Comparison of ENCODE assay signal across 14 cellular contexts in the genomic region with DNA sequence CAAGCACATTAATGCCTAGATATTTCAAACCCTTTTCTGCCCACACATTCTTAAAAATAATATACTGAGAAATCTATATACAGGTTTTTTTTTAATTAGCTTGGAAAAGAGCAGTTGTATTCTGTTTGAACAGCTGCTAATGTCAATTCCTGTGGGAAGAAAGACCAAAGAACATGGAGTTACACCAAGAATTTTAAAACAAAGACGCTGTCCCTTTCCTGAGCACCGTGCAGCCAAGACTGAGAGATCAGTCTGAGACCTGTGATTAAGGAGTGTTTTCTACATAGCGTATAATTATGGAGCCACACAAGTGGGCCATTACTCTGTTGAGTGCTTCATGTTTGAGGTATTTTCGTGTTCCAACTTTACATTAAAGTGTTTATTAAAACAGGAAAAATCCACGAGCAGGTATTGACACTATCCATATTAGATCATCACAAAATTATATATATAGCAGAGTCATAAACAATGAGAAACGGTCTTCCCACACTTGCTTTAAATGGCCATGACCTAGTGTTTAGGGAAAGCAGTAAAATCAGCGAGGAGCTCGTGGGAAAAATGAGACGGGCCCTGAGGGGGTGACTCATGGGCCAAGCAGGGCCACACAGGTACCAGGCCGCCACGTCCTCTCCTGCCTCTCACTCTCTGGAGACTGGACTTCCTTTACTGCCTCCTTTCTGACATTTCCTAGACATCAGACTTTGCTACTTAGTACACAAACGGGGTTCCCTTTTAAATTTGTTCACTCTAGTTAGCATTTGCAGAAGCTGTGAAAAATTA.
DNase-seq lines count a peak whose midpoint lies in the region; ATAC-seq and TF ChIP-seq lines count a peak whose summit lies in the region.
"Had no signal": no experiment of that assay in that cellular context is flagged by ENCODE, and none has a peak within 500 bp of the region (broad histone marks: within the 10 kb centered on the region; RNA-seq: fewer than 3 reads in every experiment).

No MANE protein-coding gene starts in this region.

- no peak for ATAC-seq in HG02798 (IDR thresholded peaks at IDR 0.05; ENCODE audit: poor library complexity, unreplicated experiment)
- ATAC-seq: T-cell had no signal

- H3K4me3 ChIP-seq in AG10803 (ENCODE audit: low read length) (no peak overlapping the region), mesodermal cell (ENCODE audit: extremely low read depth, insufficient read depth, low read length, poor library complexity, severe bottlenecking) (no peak overlapping the region)
- H3K4me3 ChIP-seq: uterus had no signal

- H3K36me3 Mint-ChIP-seq in chondrocyte (ENCODE audit: low read depth): peaks cover 9% of the 10 kb centered on the region
- H3K36me3 Mint-ChIP-seq: T-cell had no signal

- TF ChIP-seq CTCF in AG10803 (conservative IDR thresholded peaks at IDR 0.05; ENCODE audit: low read length) (no peak), chondrocyte (IDR thresholded peaks at IDR 0.05) (no peak)

- DNase-seq in AG10803 (ENCODE audit: low read depth) (peak; percentile 51), NCI-H2081 treated with DMSO at 0.1 percent for 48 hours (lab: John Stamatoyannopoulos, UW) (peak; percentile 58), chondrocyte (ENCODE audit: low spot score) (no peak), pons (ENCODE audit: low spot score) (no peak), HuH-7.5 (ENCODE audit: low spot score) (no peak), NCI-H226 (no peak)
- DNase-seq: amygdala, KG1, NCI-H526 treated with DMSO at 0.1 percent for 48 hours, T-cell, uterus had no signal

- 89% methylated on average over 6 to 7 of the region's 12 CpGs for WGBS in mesodermal cell (ENCODE audit: insufficient coverage in 2 of 2), 2 experiments

- H3K27me3 Mint-ChIP-seq in chondrocyte (ENCODE audit: low read depth): no peaks in the 10 kb centered on the region
- H3K27me3 Mint-ChIP-seq: progenitor cell of endocrine pancreas, T-cell had no signal

- H3K4me3 Mint-ChIP-seq in chondrocyte (ENCODE audit: unreplicated experiment): no peak overlapping the region
- H3K4me3 Mint-ChIP-seq: T-cell had no signal

- H3K27ac Mint-ChIP-seq in chondrocyte (ENCODE audit: unreplicated experiment): peak overlapping the region; percentile 93
- H3K27ac Mint-ChIP-seq: T-cell had no signal

- no peaks in the 10 kb centered on the region for H3K9me3 ChIP-seq in mesodermal cell (ENCODE audit: control insufficient read depth, low read length)
- H3K9me3 ChIP-seq: uterus had no signal

- H3K36me3 ChIP-seq in mesodermal cell (ENCODE audit: control insufficient read depth, insufficient read depth, low read length): peaks cover 88% of the 10 kb centered on the region
- H3K36me3 ChIP-seq: uterus had no signal

- H3K4me1 Mint-ChIP-seq in chondrocyte (ENCODE audit: low read depth): peaks cover 95% of the 10 kb centered on the region

- peaks cover 25% of the 10 kb centered on the region for H3K4me1 ChIP-seq in mesodermal cell (ENCODE audit: control insufficient read depth, insufficient read depth, low read length, poor library complexity, severe bottlenecking)
- H3K4me1 ChIP-seq: uterus had no signal

- H3K9me3 Mint-ChIP-seq in chondrocyte (ENCODE audit: low read depth): no peaks in the 10 kb centered on the region
- H3K9me3 Mint-ChIP-seq: T-cell had no signal

- peak overlapping the region; percentile 43 for H3K27ac ChIP-seq in mesodermal cell (ENCODE audit: low read depth, low read length, severe bottlenecking)
- H3K27ac ChIP-seq: uterus had no signal

Comparison
In these comparisons a context has a peak if more than half of its experiments do, and no peak if none do; other contexts are left out.
1. DNase-seq: peak in AG10803 (single experiment) and NCI-H2081 treated with DMSO at 0.1 percent for 48 hours (single experiment); none in chondrocyte (single experiment), pons (single experiment), HuH-7.5 (single experiment) and NCI-H226 (single experiment).